In the genomic region with DNA sequence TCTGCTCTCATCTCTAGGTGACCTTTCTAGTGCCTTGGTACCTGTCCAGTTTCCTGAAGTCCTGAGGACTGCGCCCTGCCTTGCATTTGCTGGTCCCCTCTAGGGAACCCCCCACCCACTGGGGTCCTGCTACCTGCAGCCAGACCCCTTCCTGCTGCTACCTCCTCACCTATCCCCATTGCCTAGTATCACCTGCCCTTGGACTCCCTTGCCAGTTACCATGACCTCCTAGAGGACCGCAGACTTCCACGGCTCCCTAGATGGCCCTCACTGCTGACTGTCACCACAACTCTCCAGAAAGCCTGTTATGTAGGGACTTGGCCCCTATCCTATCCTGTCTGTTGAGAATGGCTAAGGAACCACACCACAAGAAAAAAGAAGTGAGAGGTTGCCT, we compare ENCODE assay signal across 22 cellular contexts.
A peak's percentile ranks its signal among the peaks of the same experiment; 100 is the strongest.
DNase-seq lines count a peak whose midpoint lies in the region; ATAC-seq and TF ChIP-seq lines count a peak whose summit lies in the region.
"Had no signal": no experiment of that assay in that cellular context is flagged by ENCODE, and none has a peak within 500 bp of the region (broad histone marks: within the 10 kb centered on the region; RNA-seq: fewer than 3 reads in every experiment).

No MANE protein-coding gene starts in this region.

- TF ChIP-seq CTCF in brain (conservative IDR thresholded peaks at IDR 0.05): no peak
- no peak for TF ChIP-seq CTCF in hepatocyte (IDR thresholded peaks at IDR 0.05; ENCODE audit: poor library complexity)
- no peak for TF ChIP-seq CTCF in gastrocnemius medialis (IDR thresholded peaks at IDR 0.05 in 4 of 5, conservative IDR thresholded peaks at IDR 0.05 in 1 of 5)

- H3K4me1 ChIP-seq in hepatocyte (ENCODE audit: insufficient read depth) (peaks cover 17% of the 10 kb centered on the region), gastrocnemius medialis (peaks cover 3 to 17% of the 10 kb centered on the region in 2 donors)

- peaks cover 0 to 5% (median 0%) of the 10 kb centered on the region in 5 experiments for H3K9me3 Mint-ChIP-seq in brain
- H3K9me3 Mint-ChIP-seq: activated naive CD4-positive, alpha-beta T cell treated with anti-CD3 and anti-CD28 coated beads for 36 hours; activated T-cell treated with anti-CD3 and anti-CD28 coated beads, Interleukin-2, amount 50 U/mL, for 4 hours; CD4-positive, alpha-beta memory T cell; immature natural killer cell had no signal

- H3K4me3 Mint-ChIP-seq in brain: no peak overlapping the region
- H3K4me3 Mint-ChIP-seq: activated naive CD4-positive, alpha-beta T cell treated with anti-CD3 and anti-CD28 coated beads for 36 hours; activated T-cell treated with anti-CD3 and anti-CD28 coated beads, Interleukin-2, amount 50 U/mL, for 4 hours; immature natural killer cell had no signal

- H3K36me3 ChIP-seq in hepatocyte (replicated peaks; ENCODE audit: insufficient read depth, low read depth) (no peaks in the 10 kb centered on the region), gastrocnemius medialis (no peaks in the 10 kb centered on the region)
- H3K36me3 ChIP-seq: tibial artery had no signal

- no peaks in the 10 kb centered on the region for H3K9me2 ChIP-seq in hepatocyte (replicated peaks; ENCODE audit: insufficient read depth)
- H3K9me2 ChIP-seq: SK-N-SH had no signal

- ATAC-seq in gastrocnemius medialis (no peak), GM18861 (IDR thresholded peaks at IDR 0.05; ENCODE audit: unreplicated experiment) (no peak), GM21786 (IDR thresholded peaks at IDR 0.05; ENCODE audit: unreplicated experiment) (no peak)
- ATAC-seq: activated T-cell treated with anti-CD3 and anti-CD28 coated beads, Interleukin-2, amount 50 U/mL, for 4 hours; HCT116; PC-3 had no signal

- 91% methylated on average over 3 of the region's 3 CpGs for WGBS in hepatocyte (ENCODE audit: low lambda C conversion rate, missing lambda C conversion rate)

- H3K27me3 ChIP-seq in hepatocyte: no peaks in the 10 kb centered on the region
- no peaks in the 10 kb centered on the region for H3K27me3 ChIP-seq in gastrocnemius medialis
- H3K27me3 ChIP-seq: tibial artery had no signal

- H3K27ac Mint-ChIP-seq in brain: peak overlapping the region in 3 of 5 experiments; percentile 59 to 90 (median 72)
- H3K27ac Mint-ChIP-seq: activated naive CD4-positive, alpha-beta T cell treated with anti-CD3 and anti-CD28 coated beads for 36 hours; CD4-positive, alpha-beta memory T cell; immature natural killer cell had no signal

- no peak for TF ChIP-seq POLR2A in gastrocnemius medialis (IDR thresholded peaks at IDR 0.05)

- H3K9me3 ChIP-seq in hepatocyte (ENCODE audit: low read depth) (no peaks in the 10 kb centered on the region), gastrocnemius medialis (no peaks in the 10 kb centered on the region)
- H3K9me3 ChIP-seq: SK-N-SH, tibial artery had no signal

- intact Hi-C loops in gastrocnemius medialis (cut with DNase I; ENCODE audit: low total_unique reads): loop anchor here (5.0 kb wide), 1 partner anchor 63 kb away; no protein-coding TSS in a partner anchor

- H2AFZ ChIP-seq in hepatocyte: no peak overlapping the region

- POLR2A ChIA-PET in HEK293T (lab: Yijun Ruan, JAX): no interaction called here

- H3K27me3 Mint-ChIP-seq in brain: peaks cover 3% of the 10 kb centered on the region

- in situ Hi-C loops in gastrocnemius medialis (cut with MboI; ENCODE audit: low sequenced_read_pairs in 4 of 4): loop anchor here in 1 of 4 donors (25.0 kb wide), 1 partner anchor 92 kb away; no protein-coding TSS in a partner anchor

- peaks cover 38% of the 10 kb centered on the region for H3K4me1 Mint-ChIP-seq in brain
- H3K4me1 Mint-ChIP-seq: CD4-positive, alpha-beta memory T cell; immature natural killer cell had no signal

- no peaks in the 10 kb centered on the region for H3K79me2 ChIP-seq in hepatocyte

- H3K27ac ChIP-seq in hepatocyte (peak overlapping the region; percentile 82), gastrocnemius medialis (peak overlapping the region; percentile 52 to 64 (median 59))
- H3K27ac ChIP-seq: tibial artery had no signal

- no peak overlapping the region for H3K4me3 ChIP-seq in hepatocyte
- H3K4me3 ChIP-seq in gastrocnemius medialis: no peak overlapping the region
- H3K4me3 ChIP-seq: tibial artery had no signal

- no peaks in the 10 kb centered on the region for H4K20me1 ChIP-seq in hepatocyte (ENCODE audit: insufficient read depth, poor library complexity, severe bottlenecking)

- H3K36me3 Mint-ChIP-seq in brain: no peaks in the 10 kb centered on the region
- H3K36me3 Mint-ChIP-seq: CD4-positive, alpha-beta memory T cell; immature natural killer cell had no signal

- CTCF ChIA-PET in HEK293T (lab: Yijun Ruan, JAX): no interaction called here

- peak; percentile 4 for DNase-seq in HEK293T (ENCODE audit: extremely low spot score)
- no peak for DNase-seq in hepatocyte (ENCODE audit: low spot score)
- no peak for DNase-seq in gastrocnemius medialis
- no peak for DNase-seq in anterior cingulate cortex (lab: John Stamatoyannopoulos, UW)
- no peak for DNase-seq in COLO668 (lab: John Stamatoyannopoulos, UW; ENCODE audit: unreplicated experiment)
- DNase-seq: activated naive CD4-positive, alpha-beta T cell treated with anti-CD3 and anti-CD28 coated beads for 36 hours; activated T-cell treated with anti-CD3 and anti-CD28 coated beads, Interleukin-2, amount 50 U/mL, for 4 hours; CD4-positive, alpha-beta memory T cell; DMS79 treated with DMSO at 0.1 percent for 48 hours; immature natural killer cell; NCI-H2081 treated with DMSO at 0.1 percent for 48 hours; NCI-H446; PC-3; SK-N-SH; stimulated activated CD4-positive, alpha-beta T cell treated with anti-CD3 and anti-CD28 coated beads, Interleukin-1b, Interleukin-23, amount 100 ng/mL, for 48 hours; stimulated activated naive CD4-positive, alpha-beta T cell; T-helper 9 cell; tibial artery had no signal

- no peak overlapping the region for H3K4me2 ChIP-seq in hepatocyte
- H3K4me2 ChIP-seq: SK-N-SH had no signal

TF ChIP-seq in HEK293T, 16 proteins besides CTCF, POLR2A, EP300 and RAD21:
- TF ChIP-seq BHLHE40 (IDR thresholded peaks at IDR 0.05; ENCODE audit: borderline replicate concordance) (no peak), NFRKB (IDR thresholded peaks at IDR 0.05) (no peak), FOXM1 (IDR thresholded peaks at IDR 0.05; ENCODE audit: borderline replicate concordance) (no peak), HDGF (IDR thresholded peaks at IDR 0.05; ENCODE audit: borderline replicate concordance) (no peak), FOXA1 (IDR thresholded peaks at IDR 0.05) (no peak), CTBP1 (IDR thresholded peaks at IDR 0.05; ENCODE audit: borderline replicate concordance) (no peak), TARDBP (IDR thresholded peaks at IDR 0.05) (no peak), ELF4 (IDR thresholded peaks at IDR 0.05) (no peak), ZNF384 (IDR thresholded peaks at IDR 0.05) (no peak), SUZ12 (IDR thresholded peaks at IDR 0.05) (no peak), SP1 (IDR thresholded peaks at IDR 0.05) (no peak), L3MBTL2 (conservative IDR thresholded peaks at IDR 0.05) (no peak), FOXK2 (IDR thresholded peaks at IDR 0.05) (no peak)
